Comparison of ENCODE assay signal across 8 cellular contexts in the genomic region with DNA sequence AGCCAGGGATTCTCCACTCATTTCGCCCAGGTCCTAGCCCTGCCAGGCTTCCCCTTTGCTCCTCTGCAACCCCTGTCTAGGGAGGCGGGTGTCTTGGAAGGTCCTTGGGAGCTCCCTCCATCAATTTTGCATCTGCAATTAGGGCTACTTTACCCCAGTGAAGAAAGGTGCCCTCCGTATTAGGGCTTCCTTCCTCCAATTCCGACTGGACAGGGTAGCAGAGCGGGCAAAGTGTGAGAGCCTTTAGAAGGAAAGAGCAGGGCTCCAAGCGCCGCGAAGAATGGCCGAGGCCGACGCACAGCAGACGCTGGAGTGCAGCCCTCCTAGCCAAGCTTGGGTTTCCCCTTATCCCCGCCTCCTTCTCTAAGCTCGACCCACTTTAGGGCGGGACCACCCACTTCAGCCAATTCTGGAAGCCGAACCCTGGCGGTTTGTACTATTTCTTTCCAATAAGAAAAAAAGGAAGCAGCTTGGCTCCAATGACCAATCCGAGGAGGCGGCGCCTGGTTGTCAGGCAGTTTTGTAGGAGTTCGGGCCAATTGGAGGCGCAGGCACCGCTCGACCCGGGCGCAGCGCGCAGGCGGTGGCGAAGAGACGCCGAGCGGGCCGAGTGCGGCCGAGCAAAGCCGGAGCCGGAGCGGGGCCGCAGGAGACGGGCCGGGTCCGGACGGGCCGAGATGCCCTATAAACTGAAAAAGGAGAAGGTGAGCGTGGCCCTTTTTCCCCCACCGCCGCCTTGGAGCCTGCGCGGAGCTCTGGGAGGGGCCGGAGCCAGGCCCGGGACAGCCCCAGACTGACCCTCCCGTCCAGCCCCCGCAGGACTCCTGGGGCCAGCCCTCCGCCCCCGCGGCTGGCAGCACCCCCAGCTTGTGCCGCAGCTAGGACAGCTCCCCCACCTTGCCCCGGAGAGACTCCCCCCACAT. TPM values are rescaled to one million over a fixed set of nuclear protein-coding genes. Genes with fewer than 3 reads are reported as not detected.
DNase-seq lines count a peak whose midpoint lies in the region; ATAC-seq and TF ChIP-seq lines count a peak whose summit lies in the region.

A gene (plus strand): TSS at position 570 of the 923 bp plus-strand sequence. CDS start 108 bp downstream, at position 678.

- no peaks in the 10 kb centered on the region for H3K9me3 ChIP-seq in CD8-positive, alpha-beta T cell (ENCODE audit: low read length)
- H3K9me3 ChIP-seq in lower lobe of right lung, result no peaks in the 10 kb centered on the region

- H3K36me3 Mint-ChIP-seq in CD8-positive, alpha-beta T cell, result peaks cover 27% of the 10 kb centered on the region

- TF ChIP-seq CTCF in CD8-positive, alpha-beta T cell (IDR thresholded peaks at IDR 0.05), result no peak
- TF ChIP-seq CTCF in lower lobe of right lung (IDR thresholded peaks at IDR 0.05), result no peak

- H3K4me1 ChIP-seq in CD8-positive, alpha-beta T cell (ENCODE audit: insufficient read depth, low read length), result peaks cover 44% of the 10 kb centered on the region
- peaks cover 50% of the 10 kb centered on the region for H3K4me1 ChIP-seq in lower lobe of right lung

- peak within 1 kb of the TSS; percentile 94 for H3K4me3 Mint-ChIP-seq in CD8-positive, alpha-beta T cell

- CTCF ChIA-PET in CD8-positive, alpha-beta T cell (lab: Charles Lee), result interaction anchor here (0.7 to 1.4 kb wide), 6 partner anchors 19 to 518 kb away, joined by 3 to 7 read pairs (median 4); a partner anchor contains a TSS

- H3K36me3 ChIP-seq in CD8-positive, alpha-beta T cell (ENCODE audit: insufficient read depth, low read length), result no peaks in the 10 kb centered on the region
- peaks cover 8% of the 10 kb centered on the region for H3K36me3 ChIP-seq in lower lobe of right lung

- peak within 1 kb of the TSS; percentile 86 for H3K4me3 ChIP-seq in CD8-positive, alpha-beta T cell (ENCODE audit: low read depth, low read length)
- H3K4me3 ChIP-seq in lower lobe of right lung, result peak within 1 kb of the TSS; percentile 94

- intact Hi-C loops in CD8-positive, alpha-beta T cell (cut with DNase I, micrococcal nuclease), result loop anchor here (1.0 to 5.0 kb wide), 5 partner anchors 29 to 1197 kb away; a partner anchor contains a TSS
- intact Hi-C loops in lower lobe of right lung (cut with DNase I), result no loop called here

- H3K27me3 Mint-ChIP-seq in CD8-positive, alpha-beta T cell (ENCODE audit: low read depth), result no peaks in the 10 kb centered on the region

- POLR2A ChIA-PET in CD8-positive, alpha-beta T cell (lab: Charles Lee), result interaction anchor here (0.6 to 3.4 kb wide), 30 partner anchors 10 to 651 kb away, joined by 3 to 43 read pairs (median 4); a partner anchor contains a TSS

- peak within 1 kb of the TSS; percentile 95 for H3K27ac Mint-ChIP-seq in CD8-positive, alpha-beta T cell

- H3K27ac ChIP-seq in CD8-positive, alpha-beta T cell (ENCODE audit: low read depth, low read length), result peak within 1 kb of the TSS; percentile 78
- peak within 1 kb of the TSS; percentile 84 for H3K27ac ChIP-seq in lower lobe of right lung

- DNase-seq in CD8-positive, alpha-beta T cell, result peak; percentile 93 to 98 (median 95)
- DNase-seq in HS-27A (ENCODE audit: low read depth) (peak; percentile 98), NK-92 (lab: John Stamatoyannopoulos, UW; ENCODE audit: unreplicated experiment) (peak; percentile 79), lower lobe of right lung (peak; percentile 98)
- DNase-seq in activated CD8-positive, alpha-beta memory T cell treated with anti-CD3 and anti-CD28 coated beads for 1 hour (ENCODE audit: extremely low read depth in 1 of 2, low read depth in 1 of 2), result peak; percentile 87 to 95
- peak; percentile 96 for DNase-seq in effector CD4-positive, alpha-beta T cell
- peak; percentile 92 to 98 (median 96) for DNase-seq in stimulated activated CD4-positive, alpha-beta T cell treated with anti-CD3 and anti-CD28 coated beads, TNF-alpha, amount 100 ng/mL, for 24 hours (ENCODE audit: low read depth in 3 of 3)

- peaks cover 62% of the 10 kb centered on the region for H3K4me1 Mint-ChIP-seq in CD8-positive, alpha-beta T cell (ENCODE audit: low read depth)

- ATAC-seq in CD8-positive, alpha-beta T cell, result peak; percentile 93
- peak; percentile 94 for ATAC-seq in GM19467 (IDR thresholded peaks at IDR 0.05; ENCODE audit: unreplicated experiment)
- ATAC-seq in lower lobe of right lung, result peak; percentile 97 to 98

- H3K27me3 ChIP-seq in CD8-positive, alpha-beta T cell (ENCODE audit: insufficient read depth, low read length), result no peaks in the 10 kb centered on the region
- H3K27me3 ChIP-seq in lower lobe of right lung (ENCODE audit: low read depth), result no peaks in the 10 kb centered on the region

- no peaks in the 10 kb centered on the region for H3K9me3 Mint-ChIP-seq in CD8-positive, alpha-beta T cell

RNA-seq across cellular contexts. Expression of the gene that starts here (rescaled TPM):
- 10 to 100 TPM; 14.1 to 19.5 TPM for total RNA-seq in CD8-positive, alpha-beta T cell
- 24.5 TPM for total RNA-seq in lower lobe of right lung

Comparison
In these comparisons a context has a peak if more than half of its experiments do, and no peak if none do; other contexts are left out.
1. Peak in every context shown above with its lines: DNase-seq, ATAC-seq, H3K4me3 ChIP-seq and H3K27ac ChIP-seq.